Comparison of ENCODE assay signal across 15 cellular contexts in genomic region chr6:129203190-129203900, GRCh38.
A peak's percentile ranks its signal among the peaks of the same experiment; 100 is the strongest.
DNase-seq lines count a peak whose midpoint lies in the region; ATAC-seq and TF ChIP-seq lines count a peak whose summit lies in the region.
"Had no signal": no experiment of that assay in that cellular context is flagged by ENCODE, and none has a peak within 500 bp of the region (broad histone marks: within the 10 kb centered on the region; RNA-seq: fewer than 3 reads in every experiment).

No MANE protein-coding gene starts in this region.

- no peak overlapping the region for H2BK12ac ChIP-seq in mesenchymal stem cell (ENCODE audit: low read length in 2 of 2)

- no peak for TF ChIP-seq CTCF in AG09309 (IDR thresholded peaks at IDR 0.05; ENCODE audit: control insufficient read depth, insufficient read depth, low read depth, low read length, missing control alignments)

- H3K14ac ChIP-seq in mesenchymal stem cell (ENCODE audit: low read length in 2 of 2): no peak overlapping the region

- H4K91ac ChIP-seq in mesenchymal stem cell (ENCODE audit: low read length): no peak overlapping the region

- no peaks in the 10 kb centered on the region for H3K79me1 ChIP-seq in mesenchymal stem cell (replicated peaks; ENCODE audit: low read length, poor library complexity, severe bottlenecking)

- no peak overlapping the region for H3K4ac ChIP-seq in mesenchymal stem cell (ENCODE audit: low read depth in 1 of 2, low read length in 2 of 2)

- H3K4me2 ChIP-seq in mesenchymal stem cell (ENCODE audit: low read length, poor library complexity, severe bottlenecking): no peak overlapping the region

- no peak overlapping the region for H2BK120ac ChIP-seq in mesenchymal stem cell (ENCODE audit: low read depth, low read length)

- no peaks in the 10 kb centered on the region for H3K4me1 ChIP-seq in mesenchymal stem cell (ENCODE audit: control insufficient read depth, insufficient read depth, low read depth, low read length)
- H3K4me1 ChIP-seq: BE2C had no signal

- H2AFZ ChIP-seq in mesenchymal stem cell (ENCODE audit: low read depth, low read length): peak overlapping the region; percentile 42

- H4K8ac ChIP-seq in mesenchymal stem cell (ENCODE audit: low read length): no peak overlapping the region

- H3K27me3 ChIP-seq in mesenchymal stem cell (ENCODE audit: control insufficient read depth in 1 of 2, insufficient read depth in 1 of 2, low read length in 2 of 2): no peaks in the 10 kb centered on the region
- H3K27me3 ChIP-seq: BE2C had no signal

- ATAC-seq in HG02623 (IDR thresholded peaks at IDR 0.05; ENCODE audit: unreplicated experiment): no peak
- ATAC-seq in GM19397 (IDR thresholded peaks at IDR 0.05; ENCODE audit: unreplicated experiment): no peak
- ATAC-seq: HepG2 had no signal

- no peak overlapping the region for H3K9ac ChIP-seq in mesenchymal stem cell (ENCODE audit: low read length)

- H2BK15ac ChIP-seq in mesenchymal stem cell (ENCODE audit: low read depth, poor library complexity, severe bottlenecking): no peak overlapping the region

- H3K18ac ChIP-seq in mesenchymal stem cell (ENCODE audit: low read depth in 1 of 2, low read length in 2 of 2): no peak overlapping the region

- no peaks in the 10 kb centered on the region for H3K9me3 ChIP-seq in mesenchymal stem cell (ENCODE audit: control insufficient read depth, low read length)
- H3K9me3 ChIP-seq: BE2C had no signal

- no peaks in the 10 kb centered on the region for H3K36me3 ChIP-seq in mesenchymal stem cell (ENCODE audit: control insufficient read depth in 1 of 2, insufficient read depth in 2 of 2, low read depth in 1 of 2, low read length in 2 of 2)
- H3K36me3 ChIP-seq: BE2C had no signal

- H3K4me3 ChIP-seq in AG09309 (ENCODE audit: control insufficient read depth, low read depth, low read length): no peak overlapping the region
- no peak overlapping the region for H3K4me3 ChIP-seq in mesenchymal stem cell (ENCODE audit: insufficient read depth in 1 of 2, low read depth in 1 of 2, low read length in 2 of 2)

- 94% methylated on average over 3 of the region's 5 CpGs for WGBS in mesenchymal stem cell

- H2BK5ac ChIP-seq in mesenchymal stem cell (ENCODE audit: low read depth, low read length, poor library complexity, severe bottlenecking): no peak overlapping the region

- H3K27ac ChIP-seq in mesenchymal stem cell (ENCODE audit: low read length, poor library complexity, severe bottlenecking): no peak overlapping the region

- no peak overlapping the region for H2AK5ac ChIP-seq in mesenchymal stem cell (ENCODE audit: low read length, severe bottlenecking)

- DNase-seq in AG09309 (ENCODE audit: low read depth) (peak; percentile 52), LHCN-M2 (ENCODE audit: low read depth) (peak; percentile 29), astrocyte of the hippocampus (ENCODE audit: low read depth, low spot score) (peak; percentile 44), mesenchymal stem cell (no peak), NCI-H1092 (lab: John Stamatoyannopoulos, UW) (no peak)
- DNase-seq: BE2C, DND-41, NCI-H1417, NCI-H1930, NCI-H2171, NCI-H446 treated with DMSO at 0.1 percent for 48 hours, RPMI8226 had no signal

- no peak overlapping the region for H3K23ac ChIP-seq in mesenchymal stem cell (ENCODE audit: low read length in 2 of 2)

Comparison
In these comparisons a context has a peak if more than half of its experiments do, and no peak if none do; other contexts are left out.
1. DNase-seq: peak in AG09309 (single experiment), LHCN-M2 (single experiment) and astrocyte of the hippocampus (single experiment); none in mesenchymal stem cell (single experiment) and NCI-H1092 (single experiment).